Comparison of ENCODE assay signal across 8 cellular contexts in genomic region chr1:9181990-9182783, GRCh38. TPM values are rescaled to one million over a fixed set of nuclear protein-coding genes. Genes with fewer than 3 reads are reported as not detected.
DNase-seq lines count a peak whose midpoint lies in the region; ATAC-seq and TF ChIP-seq lines count a peak whose summit lies in the region.

No MANE protein-coding gene starts in this region.

- POLR2A ChIA-PET in HEK293T (lab: Yijun Ruan, JAX): no interaction called here

- H3K23ac ChIP-seq in neuronal stem cell (ENCODE audit: low read depth, low read length, poor library complexity): peak overlapping the region; percentile 60

- H3K27me3 ChIP-seq in neuronal stem cell (ENCODE audit: control insufficient read depth in 3 of 3, insufficient read depth in 3 of 3, low read depth in 1 of 3, low read length in 3 of 3): peaks cover 0 to 41% (median 21%) of the 10 kb centered on the region in 3 experiments

- H2AFZ ChIP-seq in neuronal stem cell (ENCODE audit: low read length): peak overlapping the region; percentile 82

- ATAC-seq in GM19324 (IDR thresholded peaks at IDR 0.05; ENCODE audit: low FRiP score, unreplicated experiment): no peak

- no CpG with 5 or more reads among the region's 83 CpGs for WGBS in neuronal stem cell (ENCODE audit: extremely low coverage in 2 of 2, insufficient read length in 2 of 2, insufficient replicate concordance in 1 of 2), 2 donors

- H3K18ac ChIP-seq in neuronal stem cell (ENCODE audit: low read length): peak overlapping the region; percentile 98

- peak overlapping the region; percentile 88 for H2AK5ac ChIP-seq in neuronal stem cell (ENCODE audit: low read depth, low read length)

- TF ChIP-seq CTCF in GM10266 (IDR thresholded peaks at IDR 0.05; ENCODE audit: control insufficient read depth, insufficient read depth, low read depth, missing control alignments) (peak; percentile 46), fibroblast of villous mesenchyme (IDR thresholded peaks at IDR 0.05; ENCODE audit: insufficient read depth, low read depth, low read length) (peak; percentile 35)

- H4K8ac ChIP-seq in neuronal stem cell (ENCODE audit: low read depth, low read length): no peak overlapping the region

- H2BK120ac ChIP-seq in neuronal stem cell (ENCODE audit: low read depth, low read length): peak overlapping the region; percentile 92

- H3K36me3 ChIP-seq in neuronal stem cell (replicated peaks in 1 of 2; ENCODE audit: control insufficient read depth in 2 of 2, insufficient read depth in 2 of 2, low read length in 2 of 2): peaks cover 0 to 3% of the 10 kb centered on the region in 2 donors

- peak overlapping the region; percentile 64 for H3K14ac ChIP-seq in neuronal stem cell (ENCODE audit: low read length)

- CTCF ChIA-PET in HEK293T (lab: Yijun Ruan, JAX): interaction anchor here (0.8 to 1.2 kb wide), 2 partner anchors 10 to 14 kb away, joined by 5 read pairs; no protein-coding TSS in a partner anchor

- peak overlapping the region; percentile 91 for H3K9ac ChIP-seq in neuronal stem cell (ENCODE audit: low read depth, low read length, poor library complexity)

- peak overlapping the region; percentile 38 for H3K4ac ChIP-seq in neuronal stem cell (ENCODE audit: low read length)

- H4K91ac ChIP-seq in neuronal stem cell (ENCODE audit: low read depth, low read length, poor library complexity): peak overlapping the region; percentile 69

- peak overlapping the region; percentile 95 for H2BK5ac ChIP-seq in neuronal stem cell (ENCODE audit: low read length)

- peaks cover 3 to 4% of the 10 kb centered on the region in 2 donors for H3K9me3 ChIP-seq in neuronal stem cell (replicated peaks in 1 of 2; ENCODE audit: control insufficient read depth in 2 of 2, insufficient read depth in 1 of 2, low read depth in 1 of 2, low read length in 2 of 2)

- H2BK12ac ChIP-seq in neuronal stem cell (ENCODE audit: low read length): no peak overlapping the region

- no peak overlapping the region for H3K27ac ChIP-seq in neuronal stem cell (replicated peaks; ENCODE audit: low read length)

- H3K4me3 ChIP-seq in fibroblast of villous mesenchyme (ENCODE audit: low read depth, low read length) (peak overlapping the region; percentile 83), neuronal stem cell (ENCODE audit: low read length in 2 of 2) (peak overlapping the region; percentile 45 to 83)

- H2BK15ac ChIP-seq in neuronal stem cell (ENCODE audit: low read length): peak overlapping the region; percentile 95

- DNase-seq in GM10266 (ENCODE audit: extremely low spot score) (peak; percentile 76), HEK293T (ENCODE audit: extremely low spot score) (no peak), fibroblast of villous mesenchyme (ENCODE audit: low read depth) (peak; percentile 60), neuronal stem cell (ENCODE audit: low spot score) (no peak), occipital lobe (lab: John Stamatoyannopoulos, UW) (no peak), DMS114 treated with DMSO at 0.1 percent for 48 hours (lab: John Stamatoyannopoulos, UW; ENCODE audit: unreplicated experiment) (no peak)
- peak; percentile 31 to 41 for DNase-seq in activated CD4-positive, alpha-beta T cell treated with anti-CD3 and anti-CD28 coated beads, Interleukin-2, amount 50 U/mL, for 48 hours

- peaks cover 2 to 20% of the 10 kb centered on the region in 2 donors for H3K4me1 ChIP-seq in neuronal stem cell (ENCODE audit: control insufficient read depth in 2 of 2, insufficient read depth in 1 of 2, low read depth in 1 of 2, low read length in 2 of 2)

- peak overlapping the region; percentile 91 for H3K4me2 ChIP-seq in neuronal stem cell (ENCODE audit: insufficient read depth, low read length, poor library complexity, severe bottlenecking)

- peaks cover 17% of the 10 kb centered on the region for H3K79me1 ChIP-seq in neuronal stem cell (ENCODE audit: low read depth, low read length)

TF ChIP-seq in HEK293T, 16 proteins besides CTCF, POLR2A, EP300 and RAD21:
- TF ChIP-seq BHLHE40 (IDR thresholded peaks at IDR 0.05; ENCODE audit: borderline replicate concordance): no peak
- TF ChIP-seq FOXM1 (IDR thresholded peaks at IDR 0.05; ENCODE audit: borderline replicate concordance): no peak
- no peak for TF ChIP-seq FOXA1 (IDR thresholded peaks at IDR 0.05)
- peak; percentile 70 for TF ChIP-seq L3MBTL2 (conservative IDR thresholded peaks at IDR 0.05)

RNA-seq across cellular contexts. Expression of gene H6PD, which starts 52.4 kb away (rescaled TPM):
- total RNA-seq in fibroblast of villous mesenchyme: 27.2 and 47.4 TPM in 2 replicates
- 14.1 TPM for polyA plus RNA-seq in neuronal stem cell (2013, experiment 1 of 2)
- polyA plus RNA-seq in neuronal stem cell (2013, experiment 2 of 2): 15.0 TPM
- total RNA-seq in occipital lobe: 6.2 TPM

RNA-seq across cellular contexts. Expression of gene GPR157, which starts 53.3 kb away (rescaled TPM):
- total RNA-seq in fibroblast of villous mesenchyme (6.1 and 9.5 TPM in 2 replicates), occipital lobe (0.47 TPM)
- polyA plus RNA-seq in neuronal stem cell (2013, experiment 1 of 2): 2.3 TPM
- 6.1 TPM for polyA plus RNA-seq in neuronal stem cell (2013, experiment 2 of 2)

Comparison
In these comparisons a context has a peak if more than half of its experiments do, and no peak if none do; other contexts are left out.
1. DNase-seq: peak in GM10266 (single experiment), activated CD4-positive, alpha-beta T cell treated with anti-CD3 and anti-CD28 coated beads, Interleukin-2, amount 50 U/mL, for 48 hours (2 of 2) and fibroblast of villous mesenchyme (single experiment); none in HEK293T (single experiment), neuronal stem cell (single experiment), occipital lobe (single experiment) and DMS114 treated with DMSO at 0.1 percent for 48 hours (single experiment).